In genomic region chr2:43438342-43438741, GRCh38 we compare ENCODE assay signal across 16 cellular contexts.
"Had no signal": no experiment of that assay in that cellular context is flagged by ENCODE, and none has a peak within 500 bp of the region (broad histone marks: within the 10 kb centered on the region; RNA-seq: fewer than 3 reads in every experiment).

No MANE protein-coding gene starts in this region.

- H3K27ac Mint-ChIP-seq: activated CD4-positive, alpha-beta T cell treated with anti-CD3 and anti-CD28 coated beads, Interleukin-2, amount 10 ng/mL, durations not matched to agents 24 days and 14 days; activated CD8-positive, alpha-beta T cell treated with anti-CD3 and anti-CD28 coated beads, Interleukin-2, amount 10 ng/mL, durations not matched to agents 7 days and 5 days; activated T-cell treated with anti-CD3 and anti-CD28 coated beads, Interleukin-2, amount 50 U/mL, for 24 hours; activated T-helper 2 cell treated with anti-CD3 and anti-CD28 coated beads, Interferon-gamma antibody, Interleukin-2, Interleukin-4, amounts not matched to agents 10 μg/mL and 5 μg/mL and 100 μg/mL, durations not matched to agents 14 hours and 24 hours and 36 hours had no signal

- H3K4me3 ChIP-seq: body of pancreas, tibial artery, vagina had no signal

- H3K4me3 Mint-ChIP-seq: activated CD4-positive, alpha-beta T cell treated with anti-CD3 and anti-CD28 coated beads, Interleukin-2, amount 10 ng/mL, durations not matched to agents 24 days and 14 days; activated CD8-positive, alpha-beta T cell treated with anti-CD3 and anti-CD28 coated beads, Interleukin-2, amount 10 ng/mL, durations not matched to agents 7 days and 5 days; activated T-cell treated with anti-CD3 and anti-CD28 coated beads, Interleukin-2, amount 50 U/mL, for 24 hours; neural crest cell had no signal

- H3K27ac ChIP-seq: body of pancreas, tibial artery, vagina had no signal

- H3K9me3 Mint-ChIP-seq: activated CD4-positive, alpha-beta T cell treated with anti-CD3 and anti-CD28 coated beads, Interleukin-2, amount 10 ng/mL, durations not matched to agents 24 days and 14 days; activated T-cell treated with anti-CD3 and anti-CD28 coated beads, Interleukin-2, amount 50 U/mL, for 24 hours; activated T-helper 2 cell treated with anti-CD3 and anti-CD28 coated beads, Interferon-gamma antibody, Interleukin-2, Interleukin-4, amounts not matched to agents 10 μg/mL and 5 μg/mL and 100 μg/mL, durations not matched to agents 14 hours and 24 hours and 36 hours; effector memory CD8-positive, alpha-beta T cell; neural crest cell had no signal

- H3K9me3 ChIP-seq: body of pancreas, tibial artery, vagina had no signal

- H3K27me3 Mint-ChIP-seq: activated CD4-positive, alpha-beta T cell treated with anti-CD3 and anti-CD28 coated beads, Interleukin-2, amount 10 ng/mL, durations not matched to agents 24 days and 14 days; activated T-cell treated with anti-CD3 and anti-CD28 coated beads, Interleukin-2, amount 50 U/mL, for 24 hours; effector memory CD8-positive, alpha-beta T cell had no signal

- H3K27me3 ChIP-seq: body of pancreas, tibial artery, vagina had no signal

- H3K4me1 Mint-ChIP-seq: neural crest cell had no signal

- H3K36me3 ChIP-seq: tibial artery, vagina had no signal

- FAIRE-seq: keratinocyte had no signal

- DNase-seq: activated CD4-positive, alpha-beta T cell treated with anti-CD3 and anti-CD28 coated beads, Interleukin-2, amount 10 ng/mL, durations not matched to agents 24 days and 14 days; activated CD8-positive, alpha-beta T cell treated with anti-CD3 and anti-CD28 coated beads, Interleukin-2, amount 10 ng/mL, durations not matched to agents 7 days and 5 days; activated naive CD4-positive, alpha-beta T cell treated with Interleukin-2 at 50 U/mL for 16 hours; activated T-cell treated with anti-CD3 and anti-CD28 coated beads, Interleukin-2, amount 50 U/mL, for 24 hours; body of pancreas; caudate nucleus; effector memory CD8-positive, alpha-beta T cell; foreskin melanocyte; stimulated activated naive CD8-positive, alpha-beta T cell treated with anti-CD3 and anti-CD28 coated beads, Interleukin-15, Interleukin-2, amounts not matched to agents 100 U/mL and 50 U/mL, for 24 hours; substantia nigra; T1000; tibial artery had no signal

- ATAC-seq: activated CD8-positive, alpha-beta T cell treated with anti-CD3 and anti-CD28 coated beads, Interleukin-2, amount 10 ng/mL, durations not matched to agents 7 days and 5 days; body of pancreas; effector memory CD8-positive, alpha-beta T cell; stimulated activated naive CD8-positive, alpha-beta T cell treated with anti-CD3 and anti-CD28 coated beads, Interleukin-15, Interleukin-2, amounts not matched to agents 100 U/mL and 50 U/mL, for 24 hours had no signal

- H3K4me1 ChIP-seq: tibial artery had no signal
